Comparison of ENCODE assay signal across 8 cellular contexts in the genomic region with DNA sequence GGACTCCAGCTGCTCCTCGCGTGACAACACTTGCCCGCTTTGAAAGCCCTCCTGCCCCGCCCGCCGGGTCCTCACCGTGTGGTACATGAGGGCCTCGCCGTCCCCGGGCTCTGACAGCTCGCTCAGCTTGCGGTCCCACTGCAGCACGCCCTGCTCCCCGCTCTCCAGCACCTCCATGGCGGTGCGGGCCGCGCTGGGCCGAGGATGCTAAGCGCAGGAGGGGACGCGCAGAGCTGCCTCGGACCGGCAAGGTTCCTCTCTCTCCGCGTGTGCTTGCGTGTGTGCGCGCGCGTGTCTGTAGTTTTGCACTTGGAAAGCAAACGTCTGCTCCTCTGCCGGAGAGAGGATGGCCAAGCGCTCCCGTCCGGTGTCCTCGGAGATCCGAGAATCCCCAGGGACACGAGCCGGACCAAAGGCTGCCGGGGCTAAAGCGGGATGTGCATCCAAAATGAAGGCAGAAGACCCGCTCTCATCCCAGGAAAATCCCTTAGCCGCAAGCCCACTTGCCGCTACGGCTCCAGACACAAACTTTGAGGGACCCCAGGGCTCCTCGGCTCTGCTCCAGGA. TPM values are rescaled to one million over a fixed set of nuclear protein-coding genes. Genes with fewer than 3 reads are reported as not detected.
DNase-seq lines count a peak whose midpoint lies in the region; ATAC-seq and TF ChIP-seq lines count a peak whose summit lies in the region.

A gene with protein sequence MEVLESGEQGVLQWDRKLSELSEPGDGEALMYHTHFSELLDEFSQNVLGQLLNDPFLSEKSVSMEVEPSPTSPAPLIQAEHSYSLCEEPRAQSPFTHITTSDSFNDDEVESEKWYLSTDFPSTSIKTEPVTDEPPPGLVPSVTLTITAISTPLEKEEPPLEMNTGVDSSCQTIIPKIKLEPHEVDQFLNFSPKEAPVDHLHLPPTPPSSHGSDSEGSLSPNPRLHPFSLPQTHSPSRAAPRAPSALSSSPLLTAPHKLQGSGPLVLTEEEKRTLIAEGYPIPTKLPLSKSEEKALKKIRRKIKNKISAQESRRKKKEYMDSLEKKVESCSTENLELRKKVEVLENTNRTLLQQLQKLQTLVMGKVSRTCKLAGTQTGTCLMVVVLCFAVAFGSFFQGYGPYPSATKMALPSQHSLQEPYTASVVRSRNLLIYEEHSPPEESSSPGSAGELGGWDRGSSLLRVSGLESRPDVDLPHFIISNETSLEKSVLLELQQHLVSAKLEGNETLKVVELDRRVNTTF (minus strand): TSS at position 558 of the 567 bp plus-strand sequence. CDS start 381 bp downstream, at position 177.

- H3K27me3 ChIP-seq in ascending aorta (no peaks in the 10 kb centered on the region), iPS DF 6.9 (ENCODE audit: control insufficient read depth, insufficient read depth, low read length) (no peaks in the 10 kb centered on the region), skeletal muscle tissue (ENCODE audit: control insufficient read depth in 3 of 3, insufficient read depth in 3 of 3, low read length in 3 of 3) (no peaks in the 10 kb centered on the region)

- peak; percentile 75 for DNase-seq in COLO668 (lab: John Stamatoyannopoulos, UW; ENCODE audit: unreplicated experiment)
- DNase-seq in T-helper 2 cell: peak; percentile 35 to 89 (median 59)
- DNase-seq in ascending aorta (ENCODE audit: low spot score in 2 of 2): peak in 1 of 2 donors; percentile 84
- DNase-seq in iPS DF 6.9 (ENCODE audit: low read depth, low spot score): no peak
- DNase-seq in DMS114 treated with DMSO at 0.1 percent for 48 hours (lab: John Stamatoyannopoulos, UW; ENCODE audit: unreplicated experiment): no peak

- H3K9ac ChIP-seq in skeletal muscle tissue (ENCODE audit: low read depth in 1 of 3, low read length in 3 of 3): peak within 1 kb of the TSS; percentile 75 to 92 (median 87)

- H3K9me3 ChIP-seq in ascending aorta (no peaks in the 10 kb centered on the region), iPS DF 6.9 (ENCODE audit: control insufficient read depth, insufficient read depth, low read length) (no peaks in the 10 kb centered on the region), skeletal muscle tissue (ENCODE audit: control insufficient read depth in 3 of 3, low read length in 3 of 3) (no peaks in the 10 kb centered on the region)

- H3K4me3 ChIP-seq in ascending aorta (peak within 1 kb of the TSS; percentile 71 to 73), iPS DF 6.9 (ENCODE audit: low read length) (peak within 1 kb of the TSS; percentile 93), skeletal muscle tissue (ENCODE audit: low read length in 3 of 3) (peak within 1 kb of the TSS; percentile 96 to 99 (median 97))

- peak; percentile 33 for ATAC-seq in GM21381 (IDR thresholded peaks at IDR 0.05; ENCODE audit: unreplicated experiment)

- no peaks in the 10 kb centered on the region for H3K27me3 Mint-ChIP-seq in IgD-negative memory B cell

- H3K4me1 Mint-ChIP-seq in IgD-negative memory B cell: peaks cover 21 to 25% (median 23%) of the 10 kb centered on the region in 3 donors

- H3K4me3 Mint-ChIP-seq in IgD-negative memory B cell: peak within 1 kb of the TSS; percentile 82 to 96 (median 96)

- H3K27ac ChIP-seq in ascending aorta (peak within 1 kb of the TSS; percentile 83 to 95), iPS DF 6.9 (ENCODE audit: low read length) (no peak within 1 kb of the TSS), skeletal muscle tissue (ENCODE audit: low read depth, low read length) (peak within 1 kb of the TSS; percentile 88)

- H3K36me3 Mint-ChIP-seq in IgD-negative memory B cell: peaks cover 5% of the 10 kb centered on the region

- H3K9me3 Mint-ChIP-seq in IgD-negative memory B cell: no peaks in the 10 kb centered on the region

- intact Hi-C loops in ascending aorta (cut with DNase I): loop anchor here (1.0 to 10.0 kb wide), 4 partner anchors 69 to 463 kb away; partner anchors contain the start of gene TRIM24

- H3K36me3 ChIP-seq in ascending aorta (no peaks in the 10 kb centered on the region), iPS DF 6.9 (ENCODE audit: control insufficient read depth, insufficient read depth, low read length) (no peaks in the 10 kb centered on the region), skeletal muscle tissue (ENCODE audit: control insufficient read depth in 3 of 3, insufficient read depth in 3 of 3, low read length in 3 of 3) (no peaks in the 10 kb centered on the region)

- TF ChIP-seq CTCF in ascending aorta (IDR thresholded peaks at IDR 0.05): no peak

- H3K4me1 ChIP-seq in ascending aorta (peaks cover 0 to 17% of the 10 kb centered on the region in 2 donors), iPS DF 6.9 (ENCODE audit: control insufficient read depth, insufficient read depth, low read length) (no peaks in the 10 kb centered on the region), skeletal muscle tissue (ENCODE audit: control insufficient read depth in 3 of 3, insufficient read depth in 3 of 3, low read length in 3 of 3) (peaks cover 20 to 27% (median 24%) of the 10 kb centered on the region in 3 donors)

- no CpG with 5 or more reads among the region's 47 CpGs for WGBS in iPS DF 6.9 (ENCODE audit: insufficient coverage, insufficient read length)

- peak within 1 kb of the TSS; percentile 60 to 91 (median 87) for H3K27ac Mint-ChIP-seq in IgD-negative memory B cell

RNA-seq across cellular contexts. Expression of the gene that starts here (rescaled TPM):
- polyA plus RNA-seq in IgD-negative memory B cell: 4.9 TPM
- 38.5 TPM for total RNA-seq in ascending aorta
- 12.5 TPM for total RNA-seq in skeletal muscle tissue

Comparison
In these comparisons a context has a peak if more than half of its experiments do, and no peak if none do; other contexts are left out.
1. DNase-seq: peak in COLO668 (single experiment) and T-helper 2 cell (5 of 5); none in iPS DF 6.9 (single experiment) and DMS114 treated with DMSO at 0.1 percent for 48 hours (single experiment).
2. Peak in every context shown above with its lines, with median percentiles within 50 percentile points of each other: H3K4me3 ChIP-seq.